ENCODE assay signal across 1 cellular context in the genomic region with DNA sequence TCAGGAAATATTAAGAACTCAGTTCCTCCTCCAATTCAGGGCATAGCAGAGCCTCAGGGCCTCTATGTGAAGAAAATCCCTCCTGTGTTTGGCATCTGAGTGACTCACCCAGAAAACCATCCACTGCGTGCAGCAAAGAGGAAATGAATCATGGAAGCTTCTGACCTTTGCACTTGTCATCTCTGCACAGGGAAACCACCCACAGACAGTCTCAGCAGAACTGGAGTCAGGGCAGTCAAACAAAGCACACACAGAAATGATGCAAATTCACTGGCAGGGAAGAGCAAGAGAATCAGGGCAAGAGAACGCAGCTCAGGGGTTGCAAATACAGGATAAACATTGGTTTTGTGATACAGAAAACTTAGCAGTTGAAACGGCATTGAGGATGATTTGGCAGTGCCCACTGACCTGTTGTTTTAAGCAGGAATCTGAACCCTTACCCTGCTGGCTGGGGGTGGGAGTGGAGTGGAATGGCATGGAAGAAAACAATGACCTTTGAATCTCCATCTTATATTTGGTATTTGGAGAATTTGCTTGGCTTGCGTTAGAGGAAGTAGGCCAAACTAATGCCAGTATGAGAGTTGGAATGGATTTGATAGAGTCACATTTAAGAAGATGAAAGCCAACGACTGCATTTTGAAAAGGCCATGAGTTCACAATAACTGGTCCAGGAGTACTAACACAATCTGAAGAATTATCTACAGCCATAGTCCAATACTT.
TF ChIP-seq lines count a peak whose summit lies in the region.

No MANE protein-coding gene starts in this region.

TF ChIP-seq in HepG2, 621 proteins besides CTCF, POLR2A, EP300 and RAD21 (continued from another document and continues in another):
- TF ChIP-seq ZNF766 (CRISPR knock-in tag; IDR thresholded peaks at IDR 0.05; ENCODE audit: borderline replicate concordance) (peak; percentile 67; the same call in 1 of the 2 replicates), ZNF570 (CRISPR knock-in tag; IDR thresholded peaks at IDR 0.05; ENCODE audit: borderline replicate concordance) (no peak), GTF2F1 (IDR thresholded peaks at IDR 0.05; ENCODE audit: low read length) (no peak), ZNF598 (CRISPR knock-in tag; IDR thresholded peaks at IDR 0.05; ENCODE audit: borderline replicate concordance) (0 out of 2 replicates have a peak, but pooled peaks have one; percentile 26), ZNF605 (CRISPR knock-in tag; IDR thresholded peaks at IDR 0.05) (peak; percentile 70), MAZ (IDR thresholded peaks at IDR 0.05; ENCODE audit: borderline replicate concordance, low read depth, low read length) (no peak), MAZ (CRISPR knock-in tag; IDR thresholded peaks at IDR 0.05; ENCODE audit: low read depth) (no peak), MXD4 (CRISPR knock-in tag; IDR thresholded peaks at IDR 0.05) (peak; percentile 34; the same call in 1 of the 2 replicates), NRL (CRISPR knock-in tag; IDR thresholded peaks at IDR 0.05; ENCODE audit: borderline replicate concordance) (no peak), MIER2 (CRISPR knock-in tag; IDR thresholded peaks at IDR 0.05) (peak; percentile 82), ZSCAN30 (CRISPR knock-in tag; IDR thresholded peaks at IDR 0.05) (no peak), MTA3 (CRISPR knock-in tag; IDR thresholded peaks at IDR 0.05) (no peak), ZNF556 (CRISPR knock-in tag; IDR thresholded peaks at IDR 0.05; ENCODE audit: borderline replicate concordance) (peak; percentile 82; the same call in 1 of the 2 replicates), ZNF333 (CRISPR knock-in tag; IDR thresholded peaks at IDR 0.05; ENCODE audit: borderline replicate concordance) (no peak), SMC3 (IDR thresholded peaks at IDR 0.05; ENCODE audit: low read length) (peak; percentile 45; the same call in 1 of the 2 replicates), KMT2A (CRISPR knock-in tag; IDR thresholded peaks at IDR 0.05) (no peak), MLLT10 (CRISPR knock-in tag; IDR thresholded peaks at IDR 0.05) (no peak), ZNF670 (CRISPR knock-in tag; IDR thresholded peaks at IDR 0.05; ENCODE audit: borderline replicate concordance) (peak; percentile 54; the same call in 1 of the 2 replicates), MTF1 (CRISPR knock-in tag; IDR thresholded peaks at IDR 0.05) (no peak), ZNF720 (CRISPR knock-in tag; IDR thresholded peaks at IDR 0.05) (no peak), DNMT1 (CRISPR knock-in tag; IDR thresholded peaks at IDR 0.05) (no peak), JUNB (CRISPR knock-in tag; IDR thresholded peaks at IDR 0.05; ENCODE audit: borderline replicate concordance) (peak; percentile 99), ZKSCAN8 (CRISPR knock-in tag; IDR thresholded peaks at IDR 0.05; ENCODE audit: borderline replicate concordance) (peak; percentile 95), NR3C1 (CRISPR knock-in tag; IDR thresholded peaks at IDR 0.05) (no peak), PHF8 (CRISPR knock-in tag; IDR thresholded peaks at IDR 0.05) (peak; percentile 29; the same call in 1 of the 2 replicates), RBFOX2 (IDR thresholded peaks at IDR 0.05; ENCODE audit: low read depth, low read length) (peak; percentile 69), ZNF768 (CRISPR knock-in tag; IDR thresholded peaks at IDR 0.05) (no peak), NR1H2 (CRISPR knock-in tag; IDR thresholded peaks at IDR 0.05; ENCODE audit: borderline replicate concordance, low read depth) (no peak), GATA4 (IDR thresholded peaks at IDR 0.05; ENCODE audit: borderline replicate concordance, low read depth) (peak; percentile 87; the same call in 1 of the 2 replicates), IKZF1 (IDR thresholded peaks at IDR 0.05) (no peak), ZNF547 (CRISPR knock-in tag; IDR thresholded peaks at IDR 0.05) (0 out of 2 replicates have a peak, but pooled peaks have one; percentile 38), HNRNPUL1 (IDR thresholded peaks at IDR 0.05; ENCODE audit: low read depth, low read length) (no peak), ZNF567 (CRISPR knock-in tag; IDR thresholded peaks at IDR 0.05; ENCODE audit: borderline replicate concordance) (no peak), MZF1 (CRISPR knock-in tag; IDR thresholded peaks at IDR 0.05; ENCODE audit: borderline replicate concordance) (no peak), AGO1 (IDR thresholded peaks at IDR 0.05; ENCODE audit: low read depth, low read length, poor library complexity, severe bottlenecking) (no peak), NFIC (IDR thresholded peaks at IDR 0.05; ENCODE audit: low read length) (peak; percentile 96), REL (CRISPR knock-in tag; conservative IDR thresholded peaks at IDR 0.05) (no peak), GABPB1 (CRISPR knock-in tag; IDR thresholded peaks at IDR 0.05) (peak; percentile 66), ATF7-NPFF (CRISPR knock-in tag; IDR thresholded peaks at IDR 0.05; ENCODE audit: low read depth) (no peak), ESRRA (CRISPR knock-in tag; IDR thresholded peaks at IDR 0.05; ENCODE audit: low read depth) (peak; percentile 56; the same call in 1 of the 2 replicates)
- TF ChIP-seq, protein P1, sequence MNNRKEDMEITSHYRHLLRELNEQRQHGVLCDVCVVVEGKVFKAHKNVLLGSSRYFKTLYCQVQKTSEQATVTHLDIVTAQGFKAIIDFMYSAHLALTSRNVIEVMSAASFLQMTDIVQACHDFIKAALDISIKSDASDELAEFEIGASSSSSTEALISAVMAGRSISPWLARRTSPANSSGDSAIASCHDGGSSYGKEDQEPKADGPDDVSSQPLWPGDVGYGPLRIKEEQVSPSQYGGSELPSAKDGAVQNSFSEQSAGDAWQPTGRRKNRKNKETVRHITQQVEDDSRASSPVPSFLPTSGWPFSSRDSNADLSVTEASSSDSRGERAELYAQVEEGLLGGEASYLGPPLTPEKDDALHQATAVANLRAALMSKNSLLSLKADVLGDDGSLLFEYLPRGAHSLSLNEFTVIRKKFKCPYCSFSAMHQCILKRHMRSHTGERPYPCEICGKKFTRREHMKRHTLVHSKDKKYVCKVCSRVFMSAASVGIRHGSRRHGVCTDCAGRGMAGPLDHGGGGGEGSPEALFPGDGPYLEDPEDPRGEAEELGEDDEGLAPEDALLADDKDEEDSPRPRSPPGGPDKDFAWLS (CRISPR knock-in tag; IDR thresholded peaks at IDR 0.05; ENCODE audit: borderline replicate concordance), result peak; percentile 50; the same call in 1 of the 2 replicates
- TF ChIP-seq, protein P2, sequence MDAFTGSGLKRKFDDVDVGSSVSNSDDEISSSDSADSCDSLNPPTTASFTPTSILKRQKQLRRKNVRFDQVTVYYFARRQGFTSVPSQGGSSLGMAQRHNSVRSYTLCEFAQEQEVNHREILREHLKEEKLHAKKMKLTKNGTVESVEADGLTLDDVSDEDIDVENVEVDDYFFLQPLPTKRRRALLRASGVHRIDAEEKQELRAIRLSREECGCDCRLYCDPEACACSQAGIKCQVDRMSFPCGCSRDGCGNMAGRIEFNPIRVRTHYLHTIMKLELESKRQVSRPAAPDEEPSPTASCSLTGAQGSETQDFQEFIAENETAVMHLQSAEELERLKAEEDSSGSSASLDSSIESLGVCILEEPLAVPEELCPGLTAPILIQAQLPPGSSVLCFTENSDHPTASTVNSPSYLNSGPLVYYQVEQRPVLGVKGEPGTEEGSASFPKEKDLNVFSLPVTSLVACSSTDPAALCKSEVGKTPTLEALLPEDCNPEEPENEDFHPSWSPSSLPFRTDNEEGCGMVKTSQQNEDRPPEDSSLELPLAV (CRISPR knock-in tag; conservative IDR thresholded peaks at IDR 0.05; ENCODE audit: low read depth), result no peak
- TF ChIP-seq, protein P3, sequence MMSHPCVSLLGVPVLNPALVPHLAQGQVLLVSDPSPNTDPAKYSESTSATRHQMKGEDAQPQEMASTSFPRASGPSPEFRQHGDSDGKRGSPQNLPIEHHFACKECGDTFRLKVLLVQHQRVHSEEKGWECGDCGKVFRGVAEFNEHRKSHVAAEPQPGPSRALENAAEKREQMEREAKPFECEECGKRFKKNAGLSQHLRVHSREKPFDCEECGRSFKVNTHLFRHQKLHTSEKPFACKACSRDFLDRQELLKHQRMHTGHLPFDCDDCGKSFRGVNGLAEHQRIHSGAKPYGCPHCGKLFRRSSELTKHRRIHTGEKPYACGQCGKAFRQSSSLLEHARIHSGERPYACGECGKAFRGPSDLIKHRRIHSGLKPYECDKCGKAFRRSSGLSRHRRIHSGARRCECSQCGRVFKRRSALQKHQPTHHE (CRISPR knock-in tag; IDR thresholded peaks at IDR 0.05; ENCODE audit: borderline replicate concordance), result peak; percentile 48; the same call in 1 of the 2 replicates
- TF ChIP-seq, protein P4, sequence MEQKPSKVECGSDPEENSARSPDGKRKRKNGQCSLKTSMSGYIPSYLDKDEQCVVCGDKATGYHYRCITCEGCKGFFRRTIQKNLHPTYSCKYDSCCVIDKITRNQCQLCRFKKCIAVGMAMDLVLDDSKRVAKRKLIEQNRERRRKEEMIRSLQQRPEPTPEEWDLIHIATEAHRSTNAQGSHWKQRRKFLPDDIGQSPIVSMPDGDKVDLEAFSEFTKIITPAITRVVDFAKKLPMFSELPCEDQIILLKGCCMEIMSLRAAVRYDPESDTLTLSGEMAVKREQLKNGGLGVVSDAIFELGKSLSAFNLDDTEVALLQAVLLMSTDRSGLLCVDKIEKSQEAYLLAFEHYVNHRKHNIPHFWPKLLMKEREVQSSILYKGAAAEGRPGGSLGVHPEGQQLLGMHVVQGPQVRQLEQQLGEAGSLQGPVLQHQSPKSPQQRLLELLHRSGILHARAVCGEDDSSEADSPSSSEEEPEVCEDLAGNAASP (CRISPR knock-in tag; IDR thresholded peaks at IDR 0.05; ENCODE audit: borderline replicate concordance), result peak; percentile 80
- TF ChIP-seq, protein P5, sequence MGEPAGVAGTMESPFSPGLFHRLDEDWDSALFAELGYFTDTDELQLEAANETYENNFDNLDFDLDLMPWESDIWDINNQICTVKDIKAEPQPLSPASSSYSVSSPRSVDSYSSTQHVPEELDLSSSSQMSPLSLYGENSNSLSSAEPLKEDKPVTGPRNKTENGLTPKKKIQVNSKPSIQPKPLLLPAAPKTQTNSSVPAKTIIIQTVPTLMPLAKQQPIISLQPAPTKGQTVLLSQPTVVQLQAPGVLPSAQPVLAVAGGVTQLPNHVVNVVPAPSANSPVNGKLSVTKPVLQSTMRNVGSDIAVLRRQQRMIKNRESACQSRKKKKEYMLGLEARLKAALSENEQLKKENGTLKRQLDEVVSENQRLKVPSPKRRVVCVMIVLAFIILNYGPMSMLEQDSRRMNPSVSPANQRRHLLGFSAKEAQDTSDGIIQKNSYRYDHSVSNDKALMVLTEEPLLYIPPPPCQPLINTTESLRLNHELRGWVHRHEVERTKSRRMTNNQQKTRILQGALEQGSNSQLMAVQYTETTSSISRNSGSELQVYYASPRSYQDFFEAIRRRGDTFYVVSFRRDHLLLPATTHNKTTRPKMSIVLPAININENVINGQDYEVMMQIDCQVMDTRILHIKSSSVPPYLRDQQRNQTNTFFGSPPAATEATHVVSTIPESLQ (CRISPR knock-in tag; conservative IDR thresholded peaks at IDR 0.05), result 0 out of 2 replicates have a peak, but pooled peaks have one; percentile 48
- TF ChIP-seq, protein P6, sequence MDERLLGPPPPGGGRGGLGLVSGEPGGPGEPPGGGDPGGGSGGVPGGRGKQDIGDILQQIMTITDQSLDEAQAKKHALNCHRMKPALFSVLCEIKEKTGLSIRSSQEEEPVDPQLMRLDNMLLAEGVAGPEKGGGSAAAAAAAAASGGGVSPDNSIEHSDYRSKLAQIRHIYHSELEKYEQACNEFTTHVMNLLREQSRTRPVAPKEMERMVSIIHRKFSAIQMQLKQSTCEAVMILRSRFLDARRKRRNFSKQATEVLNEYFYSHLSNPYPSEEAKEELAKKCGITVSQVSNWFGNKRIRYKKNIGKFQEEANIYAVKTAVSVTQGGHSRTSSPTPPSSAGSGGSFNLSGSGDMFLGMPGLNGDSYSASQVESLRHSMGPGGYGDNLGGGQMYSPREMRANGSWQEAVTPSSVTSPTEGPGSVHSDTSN (CRISPR knock-in tag; IDR thresholded peaks at IDR 0.05), result peak; percentile 58
- TF ChIP-seq, protein P7, sequence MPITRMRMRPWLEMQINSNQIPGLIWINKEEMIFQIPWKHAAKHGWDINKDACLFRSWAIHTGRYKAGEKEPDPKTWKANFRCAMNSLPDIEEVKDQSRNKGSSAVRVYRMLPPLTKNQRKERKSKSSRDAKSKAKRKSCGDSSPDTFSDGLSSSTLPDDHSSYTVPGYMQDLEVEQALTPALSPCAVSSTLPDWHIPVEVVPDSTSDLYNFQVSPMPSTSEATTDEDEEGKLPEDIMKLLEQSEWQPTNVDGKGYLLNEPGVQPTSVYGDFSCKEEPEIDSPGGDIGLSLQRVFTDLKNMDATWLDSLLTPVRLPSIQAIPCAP (CRISPR knock-in tag; IDR thresholded peaks at IDR 0.05; ENCODE audit: low read depth), result no peak
- TF ChIP-seq, protein P8, sequence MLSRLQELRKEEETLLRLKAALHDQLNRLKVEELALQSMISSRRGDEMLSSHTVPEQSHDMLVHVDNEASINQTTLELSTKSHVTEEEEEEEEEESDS (CRISPR knock-in tag; IDR thresholded peaks at IDR 0.05; ENCODE audit: borderline replicate concordance), result no peak
- TF ChIP-seq, protein P9, sequence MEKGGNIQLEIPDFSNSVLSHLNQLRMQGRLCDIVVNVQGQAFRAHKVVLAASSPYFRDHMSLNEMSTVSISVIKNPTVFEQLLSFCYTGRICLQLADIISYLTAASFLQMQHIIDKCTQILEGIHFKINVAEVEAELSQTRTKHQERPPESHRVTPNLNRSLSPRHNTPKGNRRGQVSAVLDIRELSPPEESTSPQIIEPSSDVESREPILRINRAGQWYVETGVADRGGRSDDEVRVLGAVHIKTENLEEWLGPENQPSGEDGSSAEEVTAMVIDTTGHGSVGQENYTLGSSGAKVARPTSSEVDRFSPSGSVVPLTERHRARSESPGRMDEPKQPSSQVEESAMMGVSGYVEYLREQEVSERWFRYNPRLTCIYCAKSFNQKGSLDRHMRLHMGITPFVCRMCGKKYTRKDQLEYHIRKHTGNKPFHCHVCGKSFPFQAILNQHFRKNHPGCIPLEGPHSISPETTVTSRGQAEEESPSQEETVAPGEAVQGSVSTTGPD (CRISPR knock-in tag; IDR thresholded peaks at IDR 0.05), result no peak
- TF ChIP-seq, protein P10, sequence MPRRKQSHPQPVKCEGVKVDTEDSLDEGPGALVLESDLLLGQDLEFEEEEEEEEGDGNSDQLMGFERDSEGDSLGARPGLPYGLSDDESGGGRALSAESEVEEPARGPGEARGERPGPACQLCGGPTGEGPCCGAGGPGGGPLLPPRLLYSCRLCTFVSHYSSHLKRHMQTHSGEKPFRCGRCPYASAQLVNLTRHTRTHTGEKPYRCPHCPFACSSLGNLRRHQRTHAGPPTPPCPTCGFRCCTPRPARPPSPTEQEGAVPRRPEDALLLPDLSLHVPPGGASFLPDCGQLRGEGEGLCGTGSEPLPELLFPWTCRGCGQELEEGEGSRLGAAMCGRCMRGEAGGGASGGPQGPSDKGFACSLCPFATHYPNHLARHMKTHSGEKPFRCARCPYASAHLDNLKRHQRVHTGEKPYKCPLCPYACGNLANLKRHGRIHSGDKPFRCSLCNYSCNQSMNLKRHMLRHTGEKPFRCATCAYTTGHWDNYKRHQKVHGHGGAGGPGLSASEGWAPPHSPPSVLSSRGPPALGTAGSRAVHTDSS (CRISPR knock-in tag; conservative IDR thresholded peaks at IDR 0.05), result no peak
- TF ChIP-seq, protein P11, sequence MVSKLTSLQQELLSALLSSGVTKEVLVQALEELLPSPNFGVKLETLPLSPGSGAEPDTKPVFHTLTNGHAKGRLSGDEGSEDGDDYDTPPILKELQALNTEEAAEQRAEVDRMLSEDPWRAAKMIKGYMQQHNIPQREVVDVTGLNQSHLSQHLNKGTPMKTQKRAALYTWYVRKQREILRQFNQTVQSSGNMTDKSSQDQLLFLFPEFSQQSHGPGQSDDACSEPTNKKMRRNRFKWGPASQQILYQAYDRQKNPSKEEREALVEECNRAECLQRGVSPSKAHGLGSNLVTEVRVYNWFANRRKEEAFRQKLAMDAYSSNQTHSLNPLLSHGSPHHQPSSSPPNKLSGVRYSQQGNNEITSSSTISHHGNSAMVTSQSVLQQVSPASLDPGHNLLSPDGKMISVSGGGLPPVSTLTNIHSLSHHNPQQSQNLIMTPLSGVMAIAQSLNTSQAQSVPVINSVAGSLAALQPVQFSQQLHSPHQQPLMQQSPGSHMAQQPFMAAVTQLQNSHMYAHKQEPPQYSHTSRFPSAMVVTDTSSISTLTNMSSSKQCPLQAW (CRISPR knock-in tag; IDR thresholded peaks at IDR 0.05), result peak; percentile 96
